22 cellular contexts compared by ENCODE assay signal in genomic region chr20:59780494-59781185, GRCh38.
DNase-seq lines count a peak whose midpoint lies in the region; ATAC-seq and TF ChIP-seq lines count a peak whose summit lies in the region.
"Had no signal": no experiment of that assay in that cellular context is flagged by ENCODE, and none has a peak within 500 bp of the region (broad histone marks: within the 10 kb centered on the region; RNA-seq: fewer than 3 reads in every experiment).

No MANE protein-coding gene starts in this region.

- intact Hi-C loops in left ventricle myocardium superior (cut with micrococcal nuclease): no loop called here
- intact Hi-C loops in spleen (cut with DNase I; ENCODE audit: low total_unique reads): no loop called here

- TF ChIP-seq CTCF in right atrium auricular region (IDR thresholded peaks at IDR 0.05) (no peak), RWPE2 (IDR thresholded peaks at IDR 0.05; ENCODE audit: poor library complexity, severe bottlenecking) (no peak), spleen (IDR thresholded peaks at IDR 0.05 in 8 of 11, conservative IDR thresholded peaks at IDR 0.05 in 3 of 11) (no peak)

- no peak overlapping the region for H3K27ac ChIP-seq in right atrium auricular region
- no peak overlapping the region for H3K27ac ChIP-seq in RWPE2 (ENCODE audit: poor library complexity, severe bottlenecking)
- no peak overlapping the region for H3K27ac ChIP-seq in spleen
- H3K27ac ChIP-seq: BLaER1 had no signal

- H3K4me3 ChIP-seq in right atrium auricular region: no peak overlapping the region
- no peak overlapping the region for H3K4me3 ChIP-seq in RWPE2 (ENCODE audit: severe bottlenecking)
- no peak overlapping the region for H3K4me3 ChIP-seq in spleen
- H3K4me3 ChIP-seq: BLaER1, GM12878 had no signal

- H3K9me3 ChIP-seq in right atrium auricular region (no peaks in the 10 kb centered on the region), RWPE2 (ENCODE audit: severe bottlenecking) (no peaks in the 10 kb centered on the region), spleen (no peaks in the 10 kb centered on the region)
- H3K9me3 ChIP-seq: BLaER1 had no signal

- no peak for TF ChIP-seq POLR2A in spleen (IDR thresholded peaks at IDR 0.05)

- H3K4me1 ChIP-seq in right atrium auricular region: no peaks in the 10 kb centered on the region
- H3K4me1 ChIP-seq in RWPE2 (ENCODE audit: insufficient read depth, poor library complexity, severe bottlenecking): no peaks in the 10 kb centered on the region
- no peaks in the 10 kb centered on the region for H3K4me1 ChIP-seq in spleen

- no peaks in the 10 kb centered on the region for H3K27me3 ChIP-seq in right atrium auricular region
- no peaks in the 10 kb centered on the region for H3K27me3 ChIP-seq in RWPE2 (ENCODE audit: insufficient read depth, poor library complexity, severe bottlenecking)
- H3K27me3 ChIP-seq in spleen (replicated peaks in 1 of 7): peaks cover 0 to 6% (median 0%) of the 10 kb centered on the region in 7 donors
- H3K27me3 ChIP-seq: BLaER1 had no signal

- H3K36me3 ChIP-seq in right atrium auricular region (no peaks in the 10 kb centered on the region), RWPE2 (ENCODE audit: low read depth) (no peaks in the 10 kb centered on the region), spleen (no peaks in the 10 kb centered on the region)

- ATAC-seq in left ventricle myocardium superior: no peak
- no peak for ATAC-seq in RWPE2 (ENCODE audit: low read depth)
- ATAC-seq: GM12878, PC-3, SK-N-SH treated with all-trans-retinoic acid at 6 μM for 48 hours had no signal

- DNase-seq in right atrium auricular region (ENCODE audit: low spot score) (peak; percentile 36), left ventricle myocardium superior (no peak), RWPE2 (ENCODE audit: low spot score) (peak; percentile 72), ecto neural progenitor cell (ENCODE audit: low spot score) (peak; percentile 29), ureter (ENCODE audit: low spot score) (peak; percentile 5), NCI-H69 (lab: John Stamatoyannopoulos, UW) (no peak), spleen (no peak), NAMALWA (ENCODE audit: low spot score) (no peak)
- DNase-seq: CD4-positive, alpha-beta memory T cell; EL; HFFc6; IMR-90; Karpas-422; NCI-H187 treated with DMSO at 0.1 percent for 48 hours; NCI-H226; NCI-H524 treated with DMSO at 0.1 percent for 48 hours; PC-3; RPMI8226; SIG-M5 had no signal

- 89 to 96% (median 92%) methylated on average over 12 of the region's 12 CpGs for WGBS in spleen, 5 donors

Comparison
In these comparisons a context has a peak if more than half of its experiments do, and no peak if none do; other contexts are left out.
1. DNase-seq: peak in right atrium auricular region (single experiment), RWPE2 (single experiment), ecto neural progenitor cell (single experiment) and ureter (single experiment); none in left ventricle myocardium superior (single experiment), NCI-H69 (single experiment), spleen (single experiment) and NAMALWA (single experiment).